1 cellular context compared by ENCODE assay signal in the genomic region with DNA sequence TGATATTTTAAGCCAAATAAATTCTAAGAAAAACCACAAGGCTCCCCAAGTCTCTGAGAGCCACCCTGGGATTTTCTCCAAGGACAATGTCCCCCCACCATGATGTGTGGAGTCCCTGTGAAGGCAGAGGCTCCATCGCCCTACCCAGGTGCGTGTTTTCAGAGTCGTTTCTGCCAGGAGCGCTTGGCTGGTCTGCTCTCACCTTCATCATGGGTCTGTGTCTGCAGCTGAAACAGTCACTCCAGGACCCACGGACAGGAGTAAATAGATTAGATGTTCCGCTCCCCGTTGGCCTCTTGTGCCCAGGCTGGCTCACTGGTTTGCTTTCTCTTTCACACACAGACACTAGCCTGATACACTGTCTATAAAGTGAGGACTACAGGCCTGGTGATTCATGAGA.
TF ChIP-seq lines count a peak whose summit lies in the region.

No MANE protein-coding gene starts in this region.

TF ChIP-seq in WTC11, 78 proteins besides CTCF, POLR2A, EP300 and RAD21 (continued from another document):
- TF ChIP-seq, protein P1, sequence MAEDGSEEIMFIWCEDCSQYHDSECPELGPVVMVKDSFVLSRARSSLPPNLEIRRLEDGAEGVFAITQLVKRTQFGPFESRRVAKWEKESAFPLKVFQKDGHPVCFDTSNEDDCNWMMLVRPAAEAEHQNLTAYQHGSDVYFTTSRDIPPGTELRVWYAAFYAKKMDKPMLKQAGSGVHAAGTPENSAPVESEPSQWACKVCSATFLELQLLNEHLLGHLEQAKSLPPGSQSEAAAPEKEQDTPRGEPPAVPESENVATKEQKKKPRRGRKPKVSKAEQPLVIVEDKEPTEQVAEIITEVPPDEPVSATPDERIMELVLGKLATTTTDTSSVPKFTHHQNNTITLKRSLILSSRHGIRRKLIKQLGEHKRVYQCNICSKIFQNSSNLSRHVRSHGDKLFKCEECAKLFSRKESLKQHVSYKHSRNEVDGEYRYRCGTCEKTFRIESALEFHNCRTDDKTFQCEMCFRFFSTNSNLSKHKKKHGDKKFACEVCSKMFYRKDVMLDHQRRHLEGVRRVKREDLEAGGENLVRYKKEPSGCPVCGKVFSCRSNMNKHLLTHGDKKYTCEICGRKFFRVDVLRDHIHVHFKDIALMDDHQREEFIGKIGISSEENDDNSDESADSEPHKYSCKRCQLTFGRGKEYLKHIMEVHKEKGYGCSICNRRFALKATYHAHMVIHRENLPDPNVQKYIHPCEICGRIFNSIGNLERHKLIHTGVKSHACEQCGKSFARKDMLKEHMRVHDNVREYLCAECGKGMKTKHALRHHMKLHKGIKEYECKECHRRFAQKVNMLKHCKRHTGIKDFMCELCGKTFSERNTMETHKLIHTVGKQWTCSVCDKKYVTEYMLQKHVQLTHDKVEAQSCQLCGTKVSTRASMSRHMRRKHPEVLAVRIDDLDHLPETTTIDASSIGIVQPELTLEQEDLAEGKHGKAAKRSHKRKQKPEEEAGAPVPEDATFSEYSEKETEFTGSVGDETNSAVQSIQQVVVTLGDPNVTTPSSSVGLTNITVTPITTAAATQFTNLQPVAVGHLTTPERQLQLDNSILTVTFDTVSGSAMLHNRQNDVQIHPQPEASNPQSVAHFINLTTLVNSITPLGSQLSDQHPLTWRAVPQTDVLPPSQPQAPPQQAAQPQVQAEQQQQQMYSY (CRISPR knock-in tag; IDR thresholded peaks at IDR 0.05): no peak
- no peak for TF ChIP-seq ZNF396 (CRISPR knock-in tag; IDR thresholded peaks at IDR 0.05; ENCODE audit: borderline replicate concordance)
- TF ChIP-seq ZNF138 (CRISPR knock-in tag; conservative IDR thresholded peaks at IDR 0.05): no peak
- TF ChIP-seq, protein P2, sequence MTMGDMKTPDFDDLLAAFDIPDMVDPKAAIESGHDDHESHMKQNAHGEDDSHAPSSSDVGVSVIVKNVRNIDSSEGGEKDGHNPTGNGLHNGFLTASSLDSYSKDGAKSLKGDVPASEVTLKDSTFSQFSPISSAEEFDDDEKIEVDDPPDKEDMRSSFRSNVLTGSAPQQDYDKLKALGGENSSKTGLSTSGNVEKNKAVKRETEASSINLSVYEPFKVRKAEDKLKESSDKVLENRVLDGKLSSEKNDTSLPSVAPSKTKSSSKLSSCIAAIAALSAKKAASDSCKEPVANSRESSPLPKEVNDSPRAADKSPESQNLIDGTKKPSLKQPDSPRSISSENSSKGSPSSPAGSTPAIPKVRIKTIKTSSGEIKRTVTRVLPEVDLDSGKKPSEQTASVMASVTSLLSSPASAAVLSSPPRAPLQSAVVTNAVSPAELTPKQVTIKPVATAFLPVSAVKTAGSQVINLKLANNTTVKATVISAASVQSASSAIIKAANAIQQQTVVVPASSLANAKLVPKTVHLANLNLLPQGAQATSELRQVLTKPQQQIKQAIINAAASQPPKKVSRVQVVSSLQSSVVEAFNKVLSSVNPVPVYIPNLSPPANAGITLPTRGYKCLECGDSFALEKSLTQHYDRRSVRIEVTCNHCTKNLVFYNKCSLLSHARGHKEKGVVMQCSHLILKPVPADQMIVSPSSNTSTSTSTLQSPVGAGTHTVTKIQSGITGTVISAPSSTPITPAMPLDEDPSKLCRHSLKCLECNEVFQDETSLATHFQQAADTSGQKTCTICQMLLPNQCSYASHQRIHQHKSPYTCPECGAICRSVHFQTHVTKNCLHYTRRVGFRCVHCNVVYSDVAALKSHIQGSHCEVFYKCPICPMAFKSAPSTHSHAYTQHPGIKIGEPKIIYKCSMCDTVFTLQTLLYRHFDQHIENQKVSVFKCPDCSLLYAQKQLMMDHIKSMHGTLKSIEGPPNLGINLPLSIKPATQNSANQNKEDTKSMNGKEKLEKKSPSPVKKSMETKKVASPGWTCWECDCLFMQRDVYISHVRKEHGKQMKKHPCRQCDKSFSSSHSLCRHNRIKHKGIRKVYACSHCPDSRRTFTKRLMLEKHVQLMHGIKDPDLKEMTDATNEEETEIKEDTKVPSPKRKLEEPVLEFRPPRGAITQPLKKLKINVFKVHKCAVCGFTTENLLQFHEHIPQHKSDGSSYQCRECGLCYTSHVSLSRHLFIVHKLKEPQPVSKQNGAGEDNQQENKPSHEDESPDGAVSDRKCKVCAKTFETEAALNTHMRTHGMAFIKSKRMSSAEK (CRISPR knock-in tag; IDR thresholded peaks at IDR 0.05; ENCODE audit: borderline replicate concordance): no peak
- TF ChIP-seq ZNF317 (CRISPR knock-in tag; IDR thresholded peaks at IDR 0.05; ENCODE audit: borderline replicate concordance, low read depth): no peak
- TF ChIP-seq NR3C1 (CRISPR knock-in tag; conservative IDR thresholded peaks at IDR 0.05; ENCODE audit: low read depth): no peak
- TF ChIP-seq, protein P3, sequence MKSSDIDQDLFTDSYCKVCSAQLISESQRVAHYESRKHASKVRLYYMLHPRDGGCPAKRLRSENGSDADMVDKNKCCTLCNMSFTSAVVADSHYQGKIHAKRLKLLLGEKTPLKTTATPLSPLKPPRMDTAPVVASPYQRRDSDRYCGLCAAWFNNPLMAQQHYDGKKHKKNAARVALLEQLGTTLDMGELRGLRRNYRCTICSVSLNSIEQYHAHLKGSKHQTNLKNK (CRISPR knock-in tag; IDR thresholded peaks at IDR 0.05): no peak
- TF ChIP-seq CREB1 (CRISPR knock-in tag; IDR thresholded peaks at IDR 0.05): no peak
- TF ChIP-seq IRF2 (CRISPR knock-in tag; IDR thresholded peaks at IDR 0.05; ENCODE audit: borderline replicate concordance, low read depth): no peak
- TF ChIP-seq FOXP1 (CRISPR knock-in tag; IDR thresholded peaks at IDR 0.05; ENCODE audit: borderline replicate concordance): no peak
- TF ChIP-seq SOX15 (CRISPR knock-in tag; IDR thresholded peaks at IDR 0.05): no peak
- TF ChIP-seq, protein P4, sequence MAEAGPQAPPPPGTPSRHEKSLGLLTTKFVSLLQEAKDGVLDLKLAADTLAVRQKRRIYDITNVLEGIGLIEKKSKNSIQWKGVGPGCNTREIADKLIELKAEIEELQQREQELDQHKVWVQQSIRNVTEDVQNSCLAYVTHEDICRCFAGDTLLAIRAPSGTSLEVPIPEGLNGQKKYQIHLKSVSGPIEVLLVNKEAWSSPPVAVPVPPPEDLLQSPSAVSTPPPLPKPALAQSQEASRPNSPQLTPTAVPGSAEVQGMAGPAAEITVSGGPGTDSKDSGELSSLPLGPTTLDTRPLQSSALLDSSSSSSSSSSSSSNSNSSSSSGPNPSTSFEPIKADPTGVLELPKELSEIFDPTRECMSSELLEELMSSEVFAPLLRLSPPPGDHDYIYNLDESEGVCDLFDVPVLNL (CRISPR knock-in tag; IDR thresholded peaks at IDR 0.05; ENCODE audit: borderline replicate concordance, low read depth): no peak
- TF ChIP-seq, protein P5, sequence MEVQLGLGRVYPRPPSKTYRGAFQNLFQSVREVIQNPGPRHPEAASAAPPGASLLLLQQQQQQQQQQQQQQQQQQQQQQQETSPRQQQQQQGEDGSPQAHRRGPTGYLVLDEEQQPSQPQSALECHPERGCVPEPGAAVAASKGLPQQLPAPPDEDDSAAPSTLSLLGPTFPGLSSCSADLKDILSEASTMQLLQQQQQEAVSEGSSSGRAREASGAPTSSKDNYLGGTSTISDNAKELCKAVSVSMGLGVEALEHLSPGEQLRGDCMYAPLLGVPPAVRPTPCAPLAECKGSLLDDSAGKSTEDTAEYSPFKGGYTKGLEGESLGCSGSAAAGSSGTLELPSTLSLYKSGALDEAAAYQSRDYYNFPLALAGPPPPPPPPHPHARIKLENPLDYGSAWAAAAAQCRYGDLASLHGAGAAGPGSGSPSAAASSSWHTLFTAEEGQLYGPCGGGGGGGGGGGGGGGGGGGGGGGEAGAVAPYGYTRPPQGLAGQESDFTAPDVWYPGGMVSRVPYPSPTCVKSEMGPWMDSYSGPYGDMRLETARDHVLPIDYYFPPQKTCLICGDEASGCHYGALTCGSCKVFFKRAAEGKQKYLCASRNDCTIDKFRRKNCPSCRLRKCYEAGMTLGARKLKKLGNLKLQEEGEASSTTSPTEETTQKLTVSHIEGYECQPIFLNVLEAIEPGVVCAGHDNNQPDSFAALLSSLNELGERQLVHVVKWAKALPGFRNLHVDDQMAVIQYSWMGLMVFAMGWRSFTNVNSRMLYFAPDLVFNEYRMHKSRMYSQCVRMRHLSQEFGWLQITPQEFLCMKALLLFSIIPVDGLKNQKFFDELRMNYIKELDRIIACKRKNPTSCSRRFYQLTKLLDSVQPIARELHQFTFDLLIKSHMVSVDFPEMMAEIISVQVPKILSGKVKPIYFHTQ (CRISPR knock-in tag; IDR thresholded peaks at IDR 0.05): no peak
- no peak for TF ChIP-seq JAZF1 (CRISPR knock-in tag; IDR thresholded peaks at IDR 0.05)
- no peak for TF ChIP-seq FOXJ3 (CRISPR knock-in tag; IDR thresholded peaks at IDR 0.05; ENCODE audit: borderline replicate concordance)
- TF ChIP-seq, protein P6, sequence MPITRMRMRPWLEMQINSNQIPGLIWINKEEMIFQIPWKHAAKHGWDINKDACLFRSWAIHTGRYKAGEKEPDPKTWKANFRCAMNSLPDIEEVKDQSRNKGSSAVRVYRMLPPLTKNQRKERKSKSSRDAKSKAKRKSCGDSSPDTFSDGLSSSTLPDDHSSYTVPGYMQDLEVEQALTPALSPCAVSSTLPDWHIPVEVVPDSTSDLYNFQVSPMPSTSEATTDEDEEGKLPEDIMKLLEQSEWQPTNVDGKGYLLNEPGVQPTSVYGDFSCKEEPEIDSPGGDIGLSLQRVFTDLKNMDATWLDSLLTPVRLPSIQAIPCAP (CRISPR knock-in tag; IDR thresholded peaks at IDR 0.05): no peak
